Comparison of ENCODE assay signal across 1 cellular context in genomic region chr5:1801061-1801953, GRCh38.
A peak's percentile ranks its signal among the peaks of the same experiment; 100 is the strongest.
TF ChIP-seq lines count a peak whose summit lies in the region.

Gene NDUFS6 (plus strand): TSS chr5:1801407. CDS start chr5:1801418, 11 bp downstream.

TF ChIP-seq in HepG2, 621 proteins besides CTCF, POLR2A, EP300 and RAD21 (continued from another document and continues in another):
- TF ChIP-seq LRRFIP1 (CRISPR knock-in tag; conservative IDR thresholded peaks at IDR 0.05) (no peak), SCMH1 (CRISPR knock-in tag; IDR thresholded peaks at IDR 0.05; ENCODE audit: borderline replicate concordance) (no peak), ZBTB43 (CRISPR knock-in tag; conservative IDR thresholded peaks at IDR 0.05) (0 out of 2 replicates have a peak, but pooled peaks have one; percentile 6), TFDP1 (CRISPR knock-in tag; IDR thresholded peaks at IDR 0.05; ENCODE audit: borderline replicate concordance) (peak; percentile 64), ZFP91 (CRISPR knock-in tag; IDR thresholded peaks at IDR 0.05; ENCODE audit: borderline replicate concordance) (peak; percentile 87), SAP130 (CRISPR knock-in tag; IDR thresholded peaks at IDR 0.05; ENCODE audit: low read depth) (peak; percentile 88), CEBPB (IDR thresholded peaks at IDR 0.05; ENCODE audit: borderline replicate concordance, low read depth, low read length) (no peak), PHB2 (IDR thresholded peaks at IDR 0.05; ENCODE audit: partially characterized antibody) (no peak), RBAK (CRISPR knock-in tag; IDR thresholded peaks at IDR 0.05) (no peak), ZNF562 (CRISPR knock-in tag; IDR thresholded peaks at IDR 0.05; ENCODE audit: borderline replicate concordance) (no peak), ARID5B (CRISPR knock-in tag; IDR thresholded peaks at IDR 0.05) (peak; percentile 50; the same call in 1 of the 2 replicates), DPF2 (CRISPR knock-in tag; IDR thresholded peaks at IDR 0.05; ENCODE audit: borderline replicate concordance, low read depth) (no peak), MEIS1 (CRISPR knock-in tag; IDR thresholded peaks at IDR 0.05; ENCODE audit: borderline replicate concordance) (peak; percentile 45; the same call in 1 of the 2 replicates), ZNF280D (CRISPR knock-in tag; IDR thresholded peaks at IDR 0.05) (0 out of 2 replicates have a peak, but pooled peaks have one; percentile 53), ZNF367 (CRISPR knock-in tag; IDR thresholded peaks at IDR 0.05; ENCODE audit: borderline replicate concordance) (no peak; the same call in 1 of the 2 replicates), SP5 (CRISPR knock-in tag; IDR thresholded peaks at IDR 0.05; ENCODE audit: borderline replicate concordance, low read depth) (no peak), ZNF800 (CRISPR knock-in tag; IDR thresholded peaks at IDR 0.05) (peak; percentile 41; the same call in 1 of the 2 replicates), HDAC6 (IDR thresholded peaks at IDR 0.05; ENCODE audit: low read depth, low read length) (no peak), ZNF564 (CRISPR knock-in tag; IDR thresholded peaks at IDR 0.05) (peak; percentile 73; the same call in 1 of the 2 replicates), IRF1 (CRISPR knock-in tag; IDR thresholded peaks at IDR 0.05; ENCODE audit: low read depth) (no peak), ZNF672 (CRISPR knock-in tag; IDR thresholded peaks at IDR 0.05) (no peak), ISL2 (CRISPR knock-in tag; IDR thresholded peaks at IDR 0.05) (peak; percentile 47; the same call in 1 of the 2 replicates), GTF3A (CRISPR knock-in tag; conservative IDR thresholded peaks at IDR 0.05) (no peak), ZNF333 (CRISPR knock-in tag; IDR thresholded peaks at IDR 0.05; ENCODE audit: borderline replicate concordance) (no peak), ZNF552 (CRISPR knock-in tag; IDR thresholded peaks at IDR 0.05; ENCODE audit: borderline replicate concordance) (no peak), ZNF143 (CRISPR knock-in tag; IDR thresholded peaks at IDR 0.05) (peak; percentile 46; the same call in 1 of the 2 replicates), ZNF780A (CRISPR knock-in tag; IDR thresholded peaks at IDR 0.05) (peak; percentile 68; the same call in 1 of the 2 replicates), ZNF883 (CRISPR knock-in tag; IDR thresholded peaks at IDR 0.05; ENCODE audit: not compliant biosample characterization) (peak; percentile 61), ZBTB37 (CRISPR knock-in tag; IDR thresholded peaks at IDR 0.05) (0 out of 2 replicates have a peak, but pooled peaks have one; percentile 53), HOMEZ (CRISPR knock-in tag; IDR thresholded peaks at IDR 0.05; ENCODE audit: low read depth) (no peak), ZNF264 (CRISPR knock-in tag; IDR thresholded peaks at IDR 0.05) (peak; percentile 40; the same call in 1 of the 2 replicates), ZNF510 (CRISPR knock-in tag; IDR thresholded peaks at IDR 0.05; ENCODE audit: low read depth) (0 out of 2 replicates have a peak, but pooled peaks have one; percentile 51), ZNF7 (CRISPR knock-in tag; IDR thresholded peaks at IDR 0.05) (no peak), ZNF580 (CRISPR knock-in tag; IDR thresholded peaks at IDR 0.05; ENCODE audit: borderline replicate concordance, low read depth) (no peak; the same call in 1 of the 2 replicates), TAF1 (CRISPR knock-in tag; IDR thresholded peaks at IDR 0.05) (peak; percentile 97), ZNF572 (CRISPR knock-in tag; IDR thresholded peaks at IDR 0.05) (0 out of 2 replicates have a peak, but pooled peaks have one; percentile 74), NR3C1 (CRISPR knock-in tag; IDR thresholded peaks at IDR 0.05) (no peak), ZNF253 (CRISPR knock-in tag; IDR thresholded peaks at IDR 0.05; ENCODE audit: borderline replicate concordance) (0 out of 2 replicates have a peak, but pooled peaks have one; percentile 45)
